In the genomic region with DNA sequence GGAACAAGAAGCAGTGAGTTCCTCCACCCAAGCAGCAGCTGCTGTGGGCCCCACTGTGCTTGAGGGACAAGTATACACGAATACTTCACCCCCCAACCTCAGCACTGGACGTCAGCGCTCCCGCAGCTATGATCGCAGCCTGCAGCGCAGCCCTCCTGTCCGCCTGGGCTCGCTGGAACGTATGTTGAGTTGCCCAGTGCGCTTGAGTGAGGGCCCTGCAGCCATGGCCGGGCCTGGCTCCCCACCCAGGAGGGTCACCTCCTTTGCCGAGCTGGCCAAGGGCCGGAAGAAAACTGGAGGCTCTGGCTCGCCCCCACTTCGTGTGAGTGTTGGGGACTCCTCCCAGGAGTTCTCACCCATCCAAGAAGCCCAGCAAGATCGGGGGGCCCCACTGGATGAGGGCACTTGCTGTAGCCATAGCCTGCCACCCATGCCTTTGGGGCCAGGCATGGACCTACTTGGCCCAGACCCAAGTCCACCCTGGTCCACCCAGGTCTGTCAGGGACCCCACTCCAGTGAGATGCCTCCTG, we compare ENCODE assay signal across 25 cellular contexts. TPM values are rescaled to one million over a fixed set of nuclear protein-coding genes. Genes with fewer than 3 reads are reported as not detected.
DNase-seq lines count a peak whose midpoint lies in the region; ATAC-seq and TF ChIP-seq lines count a peak whose summit lies in the region.
"Had no signal": no experiment of that assay in that cellular context is flagged by ENCODE, and none has a peak within 500 bp of the region (broad histone marks: within the 10 kb centered on the region; RNA-seq: fewer than 3 reads in every experiment).

No MANE protein-coding gene starts in this region.

- H3K36me3 ChIP-seq in GM23248 (ENCODE audit: low read depth) (peaks cover 3% of the 10 kb centered on the region; the same call in 1 of the 2 replicates), gastroesophageal sphincter (peaks cover 0 to 29% of the 10 kb centered on the region in 2 donors), thoracic aorta (peaks cover 24% of the 10 kb centered on the region)

- no peak overlapping the region for H2AFZ ChIP-seq in GM23248

- no peak overlapping the region for H3K4me2 ChIP-seq in GM23248 (ENCODE audit: unreplicated experiment)

- H3F3A ChIP-seq in GM23248 (ENCODE audit: insufficient read depth) = peaks cover 39% of the 10 kb centered on the region

- peaks cover 100% of the 10 kb centered on the region for H3K79me2 ChIP-seq in GM23248 (ENCODE audit: insufficient read depth)

- H3K9me3 ChIP-seq in GM23248 (ENCODE audit: low read depth) (no peaks in the 10 kb centered on the region), gastroesophageal sphincter (no peaks in the 10 kb centered on the region), thoracic aorta (no peaks in the 10 kb centered on the region)
- H3K9me3 ChIP-seq: BE2C, Peyer's patch, SJSA1 had no signal

- POLR2A ChIA-PET in RWPE1 (lab: Yijun Ruan, JAX; ENCODE audit: low non-redundant PET) = no interaction called here

- ATAC-seq in gastroesophageal sphincter = peak; percentile 8
- ATAC-seq in thoracic aorta (ENCODE audit: insufficient number of reproducible peaks, low FRiP score, low read depth) = no peak
- no peak for ATAC-seq in HG02870 (IDR thresholded peaks at IDR 0.05; ENCODE audit: unreplicated experiment)
- no peak for ATAC-seq in HG03159 (IDR thresholded peaks at IDR 0.05; ENCODE audit: unreplicated experiment)

- 98 to 99% methylated on average over 14 to 16 of the region's 16 CpGs for WGBS in GM23248 (ENCODE audit: low coverage in 1 of 2, low lambda C conversion rate in 2 of 2, missing lambda C conversion rate in 2 of 2), 2 experiments
- no CpG with 5 or more reads among the region's 16 CpGs for WGBS in gastroesophageal sphincter (ENCODE audit: low coverage in 1 of 2), 2 donors

- no peak for DNase-seq in GM23248
- DNase-seq in RWPE1 (ENCODE audit: low spot score) = no peak
- no peak for DNase-seq in thoracic aorta (ENCODE audit: low spot score)
- no peak for DNase-seq in NCI-H1436 treated with DMSO at 0.1 percent for 48 hours (lab: John Stamatoyannopoulos, UW)
- DNase-seq in DMS114 treated with DMSO at 0.1 percent for 48 hours (lab: John Stamatoyannopoulos, UW; ENCODE audit: unreplicated experiment) = no peak
- DNase-seq: BE2C; CD8-positive, alpha-beta memory T cell; DMS 273 treated with DMSO at 0.1 percent for 48 hours; DND-41; H7; NCI-H1092; NCI-H1417 treated with DMSO at 0.1 percent for 48 hours; NCI-H187; NCI-H2081 treated with DMSO at 0.1 percent for 48 hours; NCI-H2171; NCI-H226; NCI-H510A; NCI-H69; Peyer's patch had no signal

- in situ Hi-C loops in GM23248 (cut with MboI) = loop anchor here (5.0 kb wide), 1 partner anchor 51 kb away; no protein-coding TSS in a partner anchor

- H3K27me3 ChIP-seq in GM23248 (replicated peaks; ENCODE audit: insufficient read depth) = no peaks in the 10 kb centered on the region
- no peaks in the 10 kb centered on the region for H3K27me3 ChIP-seq in gastroesophageal sphincter
- H3K27me3 ChIP-seq in thoracic aorta (replicated peaks; ENCODE audit: insufficient read depth) = no peaks in the 10 kb centered on the region
- H3K27me3 ChIP-seq: BE2C, Peyer's patch, SJSA1 had no signal

- TF ChIP-seq POLR2A in gastroesophageal sphincter (IDR thresholded peaks at IDR 0.05) = no peak

- CTCF ChIA-PET in RWPE1 (lab: Yijun Ruan, JAX) = interaction anchor here (0.7 kb wide), 1 partner anchor 431 kb away, joined by 3 read pairs; no protein-coding TSS in a partner anchor

- H3K9ac ChIP-seq in GM23248 = no peak overlapping the region

- peaks cover 49% of the 10 kb centered on the region for H3K4me1 ChIP-seq in GM23248 (ENCODE audit: insufficient read depth)
- peaks cover 0 to 93% (median 13%) of the 10 kb centered on the region in 3 donors for H3K4me1 ChIP-seq in gastroesophageal sphincter
- H3K4me1 ChIP-seq in thoracic aorta (ENCODE audit: control insufficient read depth in 1 of 2, low read depth in 2 of 2) = peaks cover 36 to 92% of the 10 kb centered on the region in 2 donors
- H3K4me1 ChIP-seq: BE2C, Peyer's patch had no signal

- H3K27ac ChIP-seq in GM23248 = peak overlapping the region; percentile 29; the same call in 1 of the 2 replicates
- H3K27ac ChIP-seq in RWPE1 = peak overlapping the region; percentile 14
- peak overlapping the region in 1 of 4 donors; percentile 20 for H3K27ac ChIP-seq in gastroesophageal sphincter
- peak overlapping the region; percentile 1 to 23 for H3K27ac ChIP-seq in thoracic aorta
- H3K27ac ChIP-seq: HL-60, Peyer's patch, SJSA1 had no signal

- 0 out of 2 replicates have a peak, but pooled peaks cover 5% of the 10 kb centered on the region for H4K20me1 ChIP-seq in GM23248 (ENCODE audit: insufficient read depth)

- H3K9me2 ChIP-seq in GM23248 (ENCODE audit: insufficient read depth) = no peaks in the 10 kb centered on the region

- TF ChIP-seq CTCF in RWPE1 (conservative IDR thresholded peaks at IDR 0.05; ENCODE audit: low read depth) (no peak), gastroesophageal sphincter (IDR thresholded peaks at IDR 0.05) (no peak), thoracic aorta (IDR thresholded peaks at IDR 0.05) (no peak)

- H3K4me3 ChIP-seq in GM23248 (no peak overlapping the region), gastroesophageal sphincter (no peak overlapping the region), thoracic aorta (no peak overlapping the region)
- H3K4me3 ChIP-seq: Peyer's patch, SJSA1 had no signal

- TF ChIP-seq EP300 in gastroesophageal sphincter (IDR thresholded peaks at IDR 0.05) = no peak

RNA-seq across cellular contexts. Expression of gene TESK1, which starts 57.1 kb away (rescaled TPM):
- 21.6 and 33.0 TPM in 2 replicates for total RNA-seq in GM23248 (2014; rRNA removed; shearing (Covaris generic))
- 14.1 and 14.9 TPM in 2 replicates for polyA plus RNA-seq in GM23248 (2016; fragmentation: Nextera tagmentation; extraction: Ambion mirVana)
- 10 to 100 TPM; 38.2 to 77.1 (median 40.2) TPM for total RNA-seq in gastroesophageal sphincter
- 10 to 100 TPM; 64.5 to 69.9 TPM for total RNA-seq in thoracic aorta

RNA-seq across cellular contexts. Expression of gene RUSC2, which starts 58.0 kb away (rescaled TPM):
- total RNA-seq in GM23248 (2014; rRNA removed; shearing (Covaris generic)) = 74.0 and 78.4 TPM in 2 replicates
- 31.7 and 34.0 TPM in 2 replicates for polyA plus RNA-seq in GM23248 (2016; fragmentation: Nextera tagmentation; extraction: Ambion mirVana)
- total RNA-seq in gastroesophageal sphincter = 10 to 100 TPM; 43.8 to 85.4 (median 59.6) TPM
- total RNA-seq in thoracic aorta = 100 to 1,000 TPM in 1 of 2 donors, 10 to 100 TPM in 1; 89.8 to 124 TPM
- total RNA-seq: OCI-LY7 had no signal
- polyA plus RNA-seq: CD8-positive, alpha-beta memory T cell had no signal
